Comparison of ENCODE assay signal across 9 cellular contexts in genomic region chr19:19661675-19662251, GRCh38. TPM values are rescaled to one million over a fixed set of nuclear protein-coding genes. Genes with fewer than 3 reads are reported as not detected.
DNase-seq lines count a peak whose midpoint lies in the region; ATAC-seq and TF ChIP-seq lines count a peak whose summit lies in the region.
"Had no signal": no experiment of that assay in that cellular context is flagged by ENCODE, and none has a peak within 500 bp of the region (broad histone marks: within the 10 kb centered on the region; RNA-seq: fewer than 3 reads in every experiment).

No MANE protein-coding gene starts in this region.

- DNase-seq in stimulated activated naive CD4-positive, alpha-beta T cell treated with Interleukin-2 at 50 U/mL for 16 hours (lab: John Stamatoyannopoulos, UW) = peak; percentile 33
- no peak for DNase-seq in stimulated activated naive CD4-positive, alpha-beta T cell (lab: John Stamatoyannopoulos, UW)
- DNase-seq in SIG-M5 treated with dmso at 0.1 percent for 504 hours (lab: John Stamatoyannopoulos, UW; ENCODE audit: unreplicated experiment) (peak; percentile 91), endodermal cell (peak; percentile 62), NCI-H187 (lab: John Stamatoyannopoulos, UW) (no peak), omental fat pad (ENCODE audit: low spot score) (no peak)
- peak; percentile 66 for DNase-seq in stimulated activated CD8-positive, alpha-beta memory T cell treated with anti-CD3 and anti-CD28 coated beads, Interleukin-4, amount 100 ng/mL, for 48 hours

- peak overlapping the region; percentile 84 for H3K27ac Mint-ChIP-seq in endodermal cell

- no peak overlapping the region for H3K9ac ChIP-seq in endodermal cell (ENCODE audit: extremely low read depth, low read length, poor library complexity, severe bottlenecking)

- peak; percentile 29 for ATAC-seq in HG03025 (IDR thresholded peaks at IDR 0.05; ENCODE audit: low FRiP score, unreplicated experiment)
- ATAC-seq in omental fat pad (ENCODE audit: low FRiP score) = no peak

- H3K36me3 ChIP-seq in endodermal cell (ENCODE audit: control insufficient read depth, insufficient read depth, low read length) = peaks cover 32% of the 10 kb centered on the region

- H3K27ac ChIP-seq in endodermal cell (ENCODE audit: low read depth, low read length) = no peak overlapping the region

- no peaks in the 10 kb centered on the region for H3K27me3 ChIP-seq in endodermal cell (ENCODE audit: control insufficient read depth, insufficient read depth, low read length, poor library complexity, severe bottlenecking)

- no peaks in the 10 kb centered on the region for H3K9me3 ChIP-seq in endodermal cell (ENCODE audit: control insufficient read depth, low read length)

- peaks cover 35% of the 10 kb centered on the region for H3K36me3 Mint-ChIP-seq in endodermal cell (ENCODE audit: low read depth)

- H3K27me3 Mint-ChIP-seq in endodermal cell (ENCODE audit: insufficient read depth) = no peaks in the 10 kb centered on the region

- TF ChIP-seq CTCF in endodermal cell (conservative IDR thresholded peaks at IDR 0.05) = no peak
- TF ChIP-seq CTCF in omental fat pad (IDR thresholded peaks at IDR 0.05) = no peak

- peak overlapping the region; percentile 87 for H3K4me3 Mint-ChIP-seq in endodermal cell

- WGBS in endodermal cell (ENCODE audit: insufficient coverage in 1 of 2, insufficient read length in 1 of 2), 2 experiments = 89 to 93% methylated on average over 13 to 18 of the region's 18 CpGs

- H3K4me3 ChIP-seq in endodermal cell (ENCODE audit: low read length) = peak overlapping the region; percentile 78

- peaks cover 18% of the 10 kb centered on the region for H3K4me1 Mint-ChIP-seq in endodermal cell

- no peaks in the 10 kb centered on the region for H3K4me1 ChIP-seq in endodermal cell (ENCODE audit: control insufficient read depth, insufficient read depth, low read length)

- peaks cover 2% of the 10 kb centered on the region for H3K9me3 Mint-ChIP-seq in endodermal cell

RNA-seq across cellular contexts. Expression of gene ATP13A1, which starts 1.7 kb away (rescaled TPM):
- 10 to 100 TPM; 77.0 to 79.8 TPM for total RNA-seq in endodermal cell
- polyA plus RNA-seq in endodermal cell (2013, experiment 1 of 2) = 41.2 TPM
- 37.0 TPM for polyA plus RNA-seq in endodermal cell (2013, experiment 2 of 2)
- 100 to 1,000 TPM; 100 to 255 (median 143) TPM for total RNA-seq in omental fat pad

RNA-seq across cellular contexts. Expression of gene ZNF101, which starts 6.9 kb away (rescaled TPM):
- 10 to 100 TPM; 53.2 to 62.9 TPM for total RNA-seq in endodermal cell
- 14.8 TPM for polyA plus RNA-seq in endodermal cell (2013, experiment 1 of 2)
- polyA plus RNA-seq in endodermal cell (2013, experiment 2 of 2) = 14.7 TPM
- 1 to 10 TPM; 3.0 to 9.1 (median 6.3) TPM for total RNA-seq in omental fat pad

RNA-seq across cellular contexts. Expression of gene GMIP, which starts 18.3 kb away (rescaled TPM):
- total RNA-seq in endodermal cell (10 to 100 TPM; 16.5 to 18.7 TPM), omental fat pad (10 to 100 TPM in 3 of 4 donors, 1 to 10 TPM in 1; 7.7 to 47.3 (median 18.7) TPM)
- 22.7 TPM for polyA plus RNA-seq in endodermal cell (2013, experiment 1 of 2)
- polyA plus RNA-seq in endodermal cell (2013, experiment 2 of 2) = 24.9 TPM

RNA-seq across cellular contexts. Expression of gene LPAR2, which starts 33.7 kb away (rescaled TPM):
- total RNA-seq in endodermal cell = 10 to 100 TPM; 60.4 to 81.7 TPM
- 111 TPM for polyA plus RNA-seq in endodermal cell (2013, experiment 1 of 2)
- polyA plus RNA-seq in endodermal cell (2013, experiment 2 of 2) = 102 TPM
- 10 to 100 TPM in 1 of 4 donors, 1 to 10 TPM in 3; 6.5 to 26.0 (median 7.7) TPM for total RNA-seq in omental fat pad

RNA-seq across cellular contexts. Expression of gene PBX4, which starts 43.3 kb away (rescaled TPM):
- total RNA-seq in endodermal cell = 1 to 10 TPM; 4.1 to 8.6 TPM
- polyA plus RNA-seq in endodermal cell (2013, experiment 1 of 2) = 11.8 TPM
- polyA plus RNA-seq in endodermal cell (2013, experiment 2 of 2) = 12.8 TPM
- 10 to 100 TPM in 1 of 4 donors, 1 to 10 TPM in 3; 2.2 to 10.1 (median 3.5) TPM for total RNA-seq in omental fat pad
- total RNA-seq: dermis microvascular lymphatic vessel endothelial cell had no signal

Comparison
In these comparisons a context has a peak if more than half of its experiments do, and no peak if none do; other contexts are left out.
1. DNase-seq: peak in stimulated activated naive CD4-positive, alpha-beta T cell treated with Interleukin-2 at 50 U/mL for 16 hours (single experiment), SIG-M5 treated with dmso at 0.1 percent for 504 hours (single experiment), endodermal cell (single experiment) and stimulated activated CD8-positive, alpha-beta memory T cell treated with anti-CD3 and anti-CD28 coated beads, Interleukin-4, amount 100 ng/mL, for 48 hours (single experiment); none in stimulated activated naive CD4-positive, alpha-beta T cell (0 of 6), NCI-H187 (0 of 2) and omental fat pad (single experiment).
2. RNA of gene ZNF101, which starts 6.9 kb away (total RNA-seq): 53.2 to 62.9 TPM in endodermal cell; 3.0 to 9.1 TPM in omental fat pad; every median in the first group is over 4 times any median in the second.